In the genomic region with DNA sequence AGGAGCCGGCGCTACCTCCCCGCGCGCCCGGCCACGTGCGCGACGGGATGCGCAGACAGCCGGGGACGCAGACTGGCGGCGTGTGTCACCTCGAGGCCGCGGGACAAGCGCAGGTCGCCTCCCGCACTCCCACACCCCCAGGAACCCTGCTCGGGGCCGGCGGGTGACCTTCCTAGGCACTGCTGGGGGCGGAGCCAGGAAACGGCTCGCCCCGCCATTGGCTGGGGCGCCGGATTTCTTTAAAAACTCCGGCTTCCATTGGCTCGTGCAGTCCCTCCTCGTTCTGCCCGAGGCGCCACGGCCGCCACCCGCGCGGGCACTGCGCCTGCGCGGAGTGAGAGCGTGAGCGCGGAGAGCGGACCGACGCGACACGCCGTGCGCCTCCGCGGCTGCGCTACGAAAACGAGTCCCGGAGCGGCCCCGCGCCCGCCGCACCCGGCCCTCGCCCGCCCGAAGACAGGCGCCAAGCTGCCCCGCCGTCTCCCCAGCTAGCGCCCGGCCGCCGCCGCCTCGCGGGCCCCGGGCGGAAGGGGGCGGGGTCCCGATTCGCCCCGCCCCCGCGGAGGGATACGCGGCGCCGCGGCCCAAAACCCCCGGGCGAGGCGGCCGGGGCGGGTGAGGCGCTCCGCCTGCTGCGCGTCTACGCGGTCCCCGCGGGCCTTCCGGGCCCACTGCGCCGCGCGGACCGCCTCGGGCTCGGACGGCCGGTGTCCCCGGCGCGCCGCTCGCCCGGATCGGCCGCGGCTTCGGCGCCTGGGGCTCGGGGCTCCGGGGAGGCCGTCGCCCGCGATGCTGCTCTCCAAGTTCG, we compare ENCODE assay signal across 8 cellular contexts. TPM values are rescaled to one million over a fixed set of nuclear protein-coding genes. Genes with fewer than 3 reads are reported as not detected.
DNase-seq lines count a peak whose midpoint lies in the region; ATAC-seq, FAIRE-seq and TF ChIP-seq lines count a peak whose summit lies in the region.

TSS of gene PIM3 (plus strand) at position 614 of the 808 bp plus-strand sequence. CDS start at position 790, 176 bp downstream.

- peak in 1 of 2 experiments; percentile 77; a peak in 2 of 3 replicates for TF ChIP-seq POLR2A in H1 (IDR thresholded peaks at IDR 0.05; ENCODE audit: control extremely low read depth in 1 of 2, low read depth in 2 of 2, low read length in 2 of 2)

- H3K9me3 ChIP-seq in Caco-2 (no peaks in the 10 kb centered on the region), NT2/D1 (ENCODE audit: insufficient read depth, low read length) (no peaks in the 10 kb centered on the region), H1 (ENCODE audit: insufficient read depth in 2 of 2, low read depth in 1 of 2, low read length in 1 of 2) (no peaks in the 10 kb centered on the region), mesenchymal stem cell (ENCODE audit: control insufficient read depth, low read length) (no peaks in the 10 kb centered on the region)

- H3K79me1 ChIP-seq in H1 (ENCODE audit: low read depth, low read length) = 0 out of 2 replicates have a peak, but pooled peaks cover 2% of the 10 kb centered on the region
- peaks cover 18% of the 10 kb centered on the region for H3K79me1 ChIP-seq in mesenchymal stem cell (replicated peaks; ENCODE audit: low read length, poor library complexity, severe bottlenecking)

- TF ChIP-seq CTCF in Caco-2 (IDR thresholded peaks at IDR 0.05; ENCODE audit: insufficient read depth in 1 of 2, low read depth in 1 of 2, low read length in 1 of 2, severe bottlenecking in 1 of 2, unreplicated experiment in 1 of 2) = no peak
- TF ChIP-seq CTCF in H1 (IDR thresholded peaks at IDR 0.05; ENCODE audit: control extremely low read depth in 1 of 3, insufficient read depth in 1 of 3, low read depth in 1 of 3, low read length in 3 of 3) = no peak

- H3K4ac ChIP-seq in H1 (replicated peaks; ENCODE audit: insufficient read length, low read depth, low read length) = peak within 1 kb of the TSS; percentile 91
- H3K4ac ChIP-seq in mesenchymal stem cell (ENCODE audit: low read depth in 1 of 2, low read length in 2 of 2) = peak within 1 kb of the TSS; percentile 85 to 92

- TF ChIP-seq RAD21 in H1 (IDR thresholded peaks at IDR 0.05 in 1 of 2, conservative IDR thresholded peaks at IDR 0.05 in 1 of 2; ENCODE audit: low read depth in 2 of 2, low read length in 2 of 2) = no peak

- no peaks in the 10 kb centered on the region for H3K27me3 Mint-ChIP-seq in Caco-2 (ENCODE audit: insufficient read depth, unreplicated experiment)
- H3K27me3 Mint-ChIP-seq in activated CD8-positive, alpha-beta memory T cell treated with anti-CD3 and anti-CD28 coated beads, Interleukin-2, amount 10 ng/mL, durations not matched to agents 7 days and 5 days = no peaks in the 10 kb centered on the region

- 2% methylated on average over 85 of the region's 132 CpGs; no CpG with 5 or more reads in 1 of the 2 experiments for WGBS in H1 (ENCODE audit: extremely low coverage in 1 of 2, insufficient coverage in 1 of 2, insufficient read length in 1 of 2, insufficient replicate concordance in 2 of 2, low coverage in 1 of 2, low lambda C conversion rate in 2 of 2, missing lambda C conversion rate in 1 of 2), 2 experiments
- 0% methylated on average over 56 of the region's 132 CpGs for WGBS in mesenchymal stem cell

- H3K27me3 ChIP-seq in Caco-2 (replicated peaks; ENCODE audit: control insufficient read depth, insufficient read depth, low read length) (no peaks in the 10 kb centered on the region), NT2/D1 (ENCODE audit: insufficient read depth, insufficient read length) (peaks cover 3% of the 10 kb centered on the region), H1 (replicated peaks in 1 of 4; ENCODE audit: control insufficient read depth in 3 of 4, extremely low read depth in 1 of 4, insufficient read depth in 3 of 4, low read length in 3 of 4) (peaks cover 0 to 12% (median 6%) of the 10 kb centered on the region in 4 experiments; a peak in 6 of 7 replicates), mesenchymal stem cell (ENCODE audit: control insufficient read depth in 1 of 2, insufficient read depth in 1 of 2, low read length in 2 of 2) (no peaks in the 10 kb centered on the region)

- H3K4me1 Mint-ChIP-seq in Caco-2 (ENCODE audit: low read depth, unreplicated experiment) = peaks cover 7% of the 10 kb centered on the region
- H3K4me1 Mint-ChIP-seq in activated CD8-positive, alpha-beta memory T cell treated with anti-CD3 and anti-CD28 coated beads, Interleukin-2, amount 10 ng/mL, durations not matched to agents 7 days and 5 days = peaks cover 29% of the 10 kb centered on the region

- peak within 1 kb of the TSS; percentile 95 for H4K91ac ChIP-seq in H1 (replicated peaks; ENCODE audit: insufficient read length, low read length)
- H4K91ac ChIP-seq in mesenchymal stem cell (ENCODE audit: low read length) = peak within 1 kb of the TSS; percentile 90

- H3K27ac ChIP-seq in H1 (ENCODE audit: low read depth, low read length) = peak within 1 kb of the TSS; percentile 86; the same call in 1 of the 2 replicates
- no peak within 1 kb of the TSS for H3K27ac ChIP-seq in mesenchymal stem cell (ENCODE audit: low read length, poor library complexity, severe bottlenecking)

- H3K56ac ChIP-seq in H1 (replicated peaks; ENCODE audit: insufficient read length, low read depth, low read length) = peak within 1 kb of the TSS; percentile 69

- H4K20me1 ChIP-seq in H1 (replicated peaks in 1 of 2; ENCODE audit: control insufficient read depth in 1 of 2, insufficient read depth in 2 of 2, low read length in 2 of 2) = peaks cover 16 to 20% of the 10 kb centered on the region in 2 experiments

- no peak within 1 kb of the TSS for H3K23ac ChIP-seq in H1 (ENCODE audit: insufficient read length)
- H3K23ac ChIP-seq in mesenchymal stem cell (ENCODE audit: low read length in 2 of 2) = peak within 1 kb of the TSS in 1 of 2 experiments; percentile 84

- TF ChIP-seq EP300 in H1 (IDR thresholded peaks at IDR 0.05; ENCODE audit: borderline replicate concordance in 1 of 2, low read depth in 2 of 2, low read length in 2 of 2) = no peak

- peak within 1 kb of the TSS; percentile 75; the same call in 1 of the 2 replicates for H2BK12ac ChIP-seq in H1 (ENCODE audit: low read depth, low read length)
- H2BK12ac ChIP-seq in mesenchymal stem cell (ENCODE audit: low read length in 2 of 2) = peak within 1 kb of the TSS; percentile 86 to 88

- no peak within 1 kb of the TSS for H2BK120ac ChIP-seq in H1 (replicated peaks; ENCODE audit: low read depth, low read length)
- H2BK120ac ChIP-seq in mesenchymal stem cell (ENCODE audit: low read depth, low read length) = peak within 1 kb of the TSS; percentile 94

- H3K4me1 ChIP-seq in Caco-2 (peaks cover 46% of the 10 kb centered on the region), NT2/D1 (ENCODE audit: insufficient read depth, insufficient read length) (peaks cover 11% of the 10 kb centered on the region), H1 (replicated peaks in 1 of 4; ENCODE audit: control insufficient read depth in 3 of 4, insufficient read depth in 4 of 4, low read length in 3 of 4) (peaks cover 0 to 22% (median 12%) of the 10 kb centered on the region in 4 experiments; a peak in 5 of 7 replicates), mesenchymal stem cell (ENCODE audit: control insufficient read depth, insufficient read depth, low read depth, low read length) (peaks cover 48% of the 10 kb centered on the region)

- DNase-seq in Caco-2 (peak; percentile 95 to 96), HTR-8/SVneo (ENCODE audit: insufficient read length, low spot score) (peak; percentile 91), NT2/D1 (ENCODE audit: low read depth, low spot score) (peak; percentile 78), H1 (ENCODE audit: low read depth in 1 of 2, low spot score in 2 of 2) (peak; percentile 66 to 87), mesenchymal stem cell (peak; percentile 95)
- DNase-seq in activated CD8-positive, alpha-beta memory T cell treated with anti-CD3 and anti-CD28 coated beads, Interleukin-2, amount 10 ng/mL, durations not matched to agents 7 days and 5 days = peak; percentile 96
- peak; percentile 82 for DNase-seq in stimulated activated CD8-positive, alpha-beta memory T cell treated with anti-CD3 and anti-CD28 coated beads, Interleukin-12 subunit alpha, Interleukin-12 subunit beta, amount 100 ng/mL, for 24 hours (ENCODE audit: extremely low read depth)

- intact Hi-C loops in Caco-2 (cut with micrococcal nuclease; ENCODE audit: unreplicated experiment) = no loop called here

- H3K36me3 ChIP-seq in Caco-2 (ENCODE audit: control insufficient read depth, insufficient read depth, low read length) = peaks cover 4% of the 10 kb centered on the region
- H3K36me3 ChIP-seq in NT2/D1 (ENCODE audit: insufficient read depth, insufficient read length, low read length) = peaks cover 27% of the 10 kb centered on the region
- H3K36me3 ChIP-seq in H1 (ENCODE audit: control insufficient read depth in 2 of 4, insufficient read depth in 4 of 4, low read length in 3 of 4) = peaks cover 8 to 18% (median 12%) of the 10 kb centered on the region in 4 experiments; a peak in 6 of 8 replicates
- H3K36me3 ChIP-seq in mesenchymal stem cell (ENCODE audit: control insufficient read depth in 1 of 2, insufficient read depth in 2 of 2, low read depth in 1 of 2, low read length in 2 of 2) = peaks cover 19 to 35% of the 10 kb centered on the region in 2 experiments

- peaks cover 13% of the 10 kb centered on the region; the same call in 1 of the 2 replicates for H3K23me2 ChIP-seq in H1 (ENCODE audit: low read depth, low read length)

- no TSS peak for BruUV-seq in Caco-2 (replicated peaks; lab: Mats Ljungman, UMichigan)

- POLR2A ChIA-PET in Caco-2 (lab: Charles Lee) (interaction anchor here (1.0 to 3.3 kb wide), 2 partner anchors 9 to 30 kb away, joined by 3 to 25 read pairs; no protein-coding TSS in a partner anchor), H1 (lab: Charles Lee; ENCODE audit: partially characterized antibody) (interaction anchor here (1.3 to 2.6 kb wide), 6 partner anchors 9 to 27 kb away, joined by 4 to 9 read pairs (median 5); no protein-coding TSS in a partner anchor)

- H4K8ac ChIP-seq in H1 (ENCODE audit: extremely low read depth, insufficient read depth, low read length) (peak within 1 kb of the TSS; percentile 91), mesenchymal stem cell (ENCODE audit: low read length) (peak within 1 kb of the TSS; percentile 94)

- H3K79me2 ChIP-seq in H1 (ENCODE audit: control insufficient read depth in 1 of 2, insufficient read depth in 2 of 2, low read length in 2 of 2) = peaks cover 0 to 19% of the 10 kb centered on the region in 2 experiments; a peak in 1 of 4 replicates

- H2BK15ac ChIP-seq in H1 (ENCODE audit: low read length) = no peak within 1 kb of the TSS; the same call in 1 of the 2 replicates
- peak within 1 kb of the TSS; percentile 94 for H2BK15ac ChIP-seq in mesenchymal stem cell (ENCODE audit: low read depth, poor library complexity, severe bottlenecking)

- H4K5ac ChIP-seq in H1 (ENCODE audit: insufficient read length, low read depth, low read length) = peak within 1 kb of the TSS; percentile 77

- H3K4me3 ChIP-seq in Caco-2 (ENCODE audit: low read depth, low read length) (peak within 1 kb of the TSS; percentile 80), NT2/D1 (ENCODE audit: insufficient read length, low read depth) (peak within 1 kb of the TSS; percentile 75), H1 (ENCODE audit: extremely low read depth in 1 of 4, insufficient read depth in 2 of 4, low read depth in 3 of 4, low read length in 4 of 4) (peak within 1 kb of the TSS; percentile 49 to 79 (median 74)), mesenchymal stem cell (ENCODE audit: insufficient read depth in 1 of 2, low read depth in 1 of 2, low read length in 2 of 2) (peak within 1 kb of the TSS; percentile 79 to 91)

- peaks cover 52% of the 10 kb centered on the region for H3K36me3 Mint-ChIP-seq in Caco-2 (ENCODE audit: insufficient read depth, unreplicated experiment)
- peaks cover 23% of the 10 kb centered on the region for H3K36me3 Mint-ChIP-seq in activated CD8-positive, alpha-beta memory T cell treated with anti-CD3 and anti-CD28 coated beads, Interleukin-2, amount 10 ng/mL, durations not matched to agents 7 days and 5 days

- FAIRE-seq in HTR-8/SVneo (lab: Jason Lieb, UNC) (peak; percentile 88), H1 (lab: Jason Lieb, UNC) (no peak)

- H3K14ac ChIP-seq in H1 (ENCODE audit: insufficient read length) (no peak within 1 kb of the TSS), mesenchymal stem cell (ENCODE audit: low read length in 2 of 2) (peak within 1 kb of the TSS in 1 of 2 experiments; percentile 94)

- H2BK5ac ChIP-seq in H1 (ENCODE audit: low read depth, low read length) = peak within 1 kb of the TSS; percentile 44; the same call in 1 of the 2 replicates
- peak within 1 kb of the TSS; percentile 91 for H2BK5ac ChIP-seq in mesenchymal stem cell (ENCODE audit: low read depth, low read length, poor library complexity, severe bottlenecking)

- peak; percentile 45 for ATAC-seq in GM21367 (IDR thresholded peaks at IDR 0.05; ENCODE audit: unreplicated experiment)
- ATAC-seq in activated CD8-positive, alpha-beta memory T cell treated with anti-CD3 and anti-CD28 coated beads, Interleukin-2, amount 10 ng/mL, durations not matched to agents 7 days and 5 days = peak; percentile 86

- H3K9ac ChIP-seq in NT2/D1 (ENCODE audit: insufficient read length, low read depth) = peak within 1 kb of the TSS; percentile 88
- peak within 1 kb of the TSS; percentile 48 to 83 (median 69); a peak in 6 of 7 replicates for H3K9ac ChIP-seq in H1 (replicated peaks in 1 of 4; ENCODE audit: extremely low read depth in 1 of 4, low read depth in 3 of 4, low read length in 3 of 4)
- peak within 1 kb of the TSS; percentile 88 for H3K9ac ChIP-seq in mesenchymal stem cell (ENCODE audit: low read length)

- no peaks in the 10 kb centered on the region for H3K9me3 Mint-ChIP-seq in Caco-2 (ENCODE audit: unreplicated experiment)
- H3K9me3 Mint-ChIP-seq in activated CD8-positive, alpha-beta memory T cell treated with anti-CD3 and anti-CD28 coated beads, Interleukin-2, amount 10 ng/mL, durations not matched to agents 7 days and 5 days (ENCODE audit: low read depth) = no peaks in the 10 kb centered on the region

- H3K4me3 Mint-ChIP-seq in Caco-2 (ENCODE audit: unreplicated experiment) = peak within 1 kb of the TSS; percentile 82
- peak within 1 kb of the TSS; percentile 86 for H3K4me3 Mint-ChIP-seq in activated CD8-positive, alpha-beta memory T cell treated with anti-CD3 and anti-CD28 coated beads, Interleukin-2, amount 10 ng/mL, durations not matched to agents 7 days and 5 days

- peak within 1 kb of the TSS; percentile 92 for H3K27ac Mint-ChIP-seq in Caco-2 (ENCODE audit: unreplicated experiment)
- H3K27ac Mint-ChIP-seq in activated CD8-positive, alpha-beta memory T cell treated with anti-CD3 and anti-CD28 coated beads, Interleukin-2, amount 10 ng/mL, durations not matched to agents 7 days and 5 days = peak within 1 kb of the TSS; percentile 87

- H3K4me2 ChIP-seq in H1 (ENCODE audit: insufficient read depth in 1 of 2, low read depth in 2 of 2, low read length in 2 of 2) (peak within 1 kb of the TSS; percentile 51 to 96), mesenchymal stem cell (ENCODE audit: low read length, poor library complexity, severe bottlenecking) (peak within 1 kb of the TSS; percentile 97)

- CTCF ChIA-PET in Caco-2 (lab: Charles Lee) (interaction anchor here (0.6 to 1.5 kb wide), 2 partner anchors 8 to 29 kb away, joined by 3 to 4 read pairs; no protein-coding TSS in a partner anchor), H1 (lab: Charles Lee; ENCODE audit: partially characterized antibody) (interaction anchor here (1.2 kb wide), 1 partner anchor 14 kb away, joined by 5 read pairs; no protein-coding TSS in a partner anchor)
- CTCF ChIA-PET in activated CD8-positive, alpha-beta memory T cell treated with anti-CD3 and anti-CD28 coated beads, Interleukin-2, amount 10 ng/mL, durations not matched to agents 7 days and 5 days (lab: Charles Lee) = interaction anchor here (1.0 to 1.3 kb wide), 3 partner anchors 11 to 33 kb away, joined by 3 to 4 read pairs (median 3); no protein-coding TSS in a partner anchor

- H2AFZ ChIP-seq in H1 (ENCODE audit: low read length) (no peak within 1 kb of the TSS), mesenchymal stem cell (ENCODE audit: low read depth, low read length) (peak within 1 kb of the TSS; percentile 84)

- H3K18ac ChIP-seq in H1 (ENCODE audit: extremely low read depth, low read length) (peak within 1 kb of the TSS; percentile 71), mesenchymal stem cell (ENCODE audit: low read depth in 1 of 2, low read length in 2 of 2) (peak within 1 kb of the TSS; percentile 97 to 98)

- H2AK5ac ChIP-seq in H1 (ENCODE audit: low read depth, low read length) = no peak within 1 kb of the TSS
- peak within 1 kb of the TSS; percentile 88 for H2AK5ac ChIP-seq in mesenchymal stem cell (ENCODE audit: low read length, severe bottlenecking)

- H2BK20ac ChIP-seq in H1 (ENCODE audit: low read length) = no peak within 1 kb of the TSS

RNA-seq across cellular contexts. Expression of gene PIM3, which starts in this region (rescaled TPM):
- total RNA-seq in Caco-2 (2022) = 39.6 and 41.1 TPM in 2 replicates
- 10 to 100 TPM; 53.4 to 79.7 TPM for total RNA-seq in activated CD8-positive, alpha-beta memory T cell treated with anti-CD3 and anti-CD28 coated beads, Interleukin-2, amount 10 ng/mL, durations not matched to agents 7 days and 5 days
- 30.0 and 31.2 TPM in 2 replicates for total RNA-seq in H1 (2021; fragmentation: NEBNext Ultra II Directional; extraction: Animal tissue kit (Norgen Biotek cat#: 25700))
- polyA plus RNA-seq in H1 (2011; rRNA removed) = 22.6 and 40.2 TPM in 2 replicates
- polyA plus RNA-seq in H1 (2011; cell fraction: cytosol; rRNA removed) = 20.5 TPM
- polyA plus RNA-seq in H1 (2011; cell fraction: nucleus; rRNA removed) = 43.4 TPM
- polyA plus RNA-seq in H1 (2012, experiment 1 of 2) = 16.0 to 28.8 TPM (median 24.5 TPM) in 4 replicates
- 23.8 TPM for polyA plus RNA-seq in H1 (2012, experiment 2 of 2)
- polyA plus RNA-seq in H1 (2013, experiment 1 of 2) = 20.9 TPM
- polyA plus RNA-seq in H1 (2013, experiment 2 of 2) = 21.1 TPM
- polyA minus RNA-seq in H1 (2011; rRNA and poly(A)+ RNA removed) = 3.8 and 3.9 TPM in 2 replicates
- polyA minus RNA-seq in H1 (2011; cell fraction: cytosol; rRNA and poly(A)+ RNA removed) = 17.7 TPM
- 20.5 TPM for polyA minus RNA-seq in H1 (2011; cell fraction: nucleus; rRNA and poly(A)+ RNA removed)
- polyA plus RNA-seq in mesenchymal stem cell (2013, experiment 1 of 2) = 18.5 TPM
- 17.6 TPM for polyA plus RNA-seq in mesenchymal stem cell (2013, experiment 2 of 2)
